In the genomic region with DNA sequence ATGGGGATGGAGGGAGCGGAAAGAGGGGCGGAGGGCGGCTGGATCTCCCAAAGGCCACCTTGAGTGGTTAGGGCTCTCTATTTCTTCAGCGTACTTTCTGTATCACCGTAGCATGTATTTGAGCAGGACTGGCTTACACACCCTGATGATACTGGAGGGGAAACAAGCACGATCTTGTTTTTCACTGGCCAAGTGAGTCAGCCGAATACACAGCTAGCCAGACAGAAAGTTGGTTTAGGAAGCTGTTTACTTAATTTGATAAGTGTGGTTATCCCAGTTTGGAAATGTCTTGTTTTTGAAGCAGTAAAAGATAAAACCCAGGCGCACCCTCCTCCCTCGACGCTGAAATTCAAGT, we compare ENCODE assay signal across 8 cellular contexts. TPM values are rescaled to one million over a fixed set of nuclear protein-coding genes. Genes with fewer than 3 reads are reported as not detected.
DNase-seq lines count a peak whose midpoint lies in the region; ATAC-seq and TF ChIP-seq lines count a peak whose summit lies in the region.

No MANE protein-coding gene starts in this region.

- H3K27ac ChIP-seq in MM.1S (ENCODE audit: low read length), result peak overlapping the region; percentile 26; the same call in 1 of the 2 replicates
- H3K27ac ChIP-seq in left lung, result peak overlapping the region; percentile 92 to 96
- H3K27ac ChIP-seq in stomach smooth muscle (ENCODE audit: low read length), result peak overlapping the region; percentile 89

- no peaks in the 10 kb centered on the region for H3K27me3 ChIP-seq in MM.1S (replicated peaks; ENCODE audit: insufficient read depth, low read length)
- H3K27me3 ChIP-seq in left lung, result no peaks in the 10 kb centered on the region
- no peaks in the 10 kb centered on the region for H3K27me3 ChIP-seq in stomach smooth muscle (ENCODE audit: control insufficient read depth in 1 of 2, insufficient read depth in 2 of 2, low read length in 2 of 2)

- peak overlapping the region; percentile 81 for H2AFZ ChIP-seq in MM.1S (ENCODE audit: low read length)

- H3K4me1 ChIP-seq in MM.1S (ENCODE audit: low read length) (peaks cover 11% of the 10 kb centered on the region), left lung (peaks cover 20 to 59% of the 10 kb centered on the region in 2 donors), stomach smooth muscle (ENCODE audit: control insufficient read depth, insufficient read depth, low read length) (peaks cover 5% of the 10 kb centered on the region)

- no peak for TF ChIP-seq CTCF in MM.1S (IDR thresholded peaks at IDR 0.05; ENCODE audit: low read length)
- TF ChIP-seq CTCF in cardiac fibroblast (IDR thresholded peaks at IDR 0.05; ENCODE audit: low read depth, low read length), result no peak
- TF ChIP-seq CTCF in left lung (IDR thresholded peaks at IDR 0.05), result no peak

- H3K4me2 ChIP-seq in MM.1S (ENCODE audit: low read depth, low read length), result peak overlapping the region; percentile 68

- intact Hi-C loops in Right ventricle myocardium inferior (cut with DNase I) (loop anchor here (5.0 kb wide), 1 partner anchor 49 kb away; a partner anchor contains a TSS), cardiac septum (cut with DNase I) (loop anchor here (2.0 kb wide), 1 partner anchor 49 kb away; a partner anchor contains a TSS), left lung (cut with DNase I) (no loop called here)

- H3K9me3 ChIP-seq in MM.1S (replicated peaks; ENCODE audit: insufficient read depth, low read length) (no peaks in the 10 kb centered on the region), left lung (no peaks in the 10 kb centered on the region), stomach smooth muscle (ENCODE audit: control insufficient read depth in 2 of 2, low read length in 2 of 2) (no peaks in the 10 kb centered on the region)

- H3K36me3 ChIP-seq in MM.1S (replicated peaks; ENCODE audit: insufficient read depth, low read length) (no peaks in the 10 kb centered on the region), left lung (peaks cover 0 to 17% of the 10 kb centered on the region in 2 donors), stomach smooth muscle (ENCODE audit: control insufficient read depth in 2 of 2, insufficient read depth in 2 of 2, low read length in 2 of 2) (no peaks in the 10 kb centered on the region)

- H3K9ac ChIP-seq in MM.1S (ENCODE audit: low read length) (peak overlapping the region; percentile 75), stomach smooth muscle (ENCODE audit: low read length in 2 of 2) (peak overlapping the region; percentile 95 to 97)

- no peaks in the 10 kb centered on the region for H3K9me2 ChIP-seq in MM.1S (replicated peaks; ENCODE audit: insufficient read depth, low read length)

- H4K20me1 ChIP-seq in MM.1S (ENCODE audit: insufficient read depth, low read length), result peaks cover 11% of the 10 kb centered on the region

- peaks cover 5% of the 10 kb centered on the region for H3F3A ChIP-seq in MM.1S (ENCODE audit: insufficient read depth, low read length)

- H3K4me3 ChIP-seq in MM.1S (ENCODE audit: low read length), result peak overlapping the region; percentile 88
- H3K4me3 ChIP-seq in cardiac fibroblast (replicated peaks in 1 of 2; ENCODE audit: low read depth in 2 of 2, low read length in 2 of 2), result peak overlapping the region; percentile 81 to 100
- peak overlapping the region; percentile 84 to 91 for H3K4me3 ChIP-seq in left lung
- peak overlapping the region; percentile 97 to 99 for H3K4me3 ChIP-seq in stomach smooth muscle (ENCODE audit: low read length in 2 of 2)

- DNase-seq in Right ventricle myocardium inferior (ENCODE audit: missing footprints), result no peak
- DNase-seq in cardiac septum (ENCODE audit: low spot score), result no peak
- no peak for DNase-seq in MM.1S
- DNase-seq in cardiac fibroblast (ENCODE audit: low read depth in 2 of 2), result peak; percentile 48 to 65
- DNase-seq in left lung, result no peak
- no peak for DNase-seq in NCI-H1417 treated with DMSO at 0.1 percent for 48 hours (lab: John Stamatoyannopoulos, UW)
- no peak for DNase-seq in SKM-1 treated with dmso at 0.1 percent for 144 hours (lab: John Stamatoyannopoulos, UW; ENCODE audit: unreplicated experiment)

- ATAC-seq in Right ventricle myocardium inferior (peak; percentile 5), left lung (peak; percentile 27)

- H3K79me2 ChIP-seq in MM.1S (ENCODE audit: low read length), result peaks cover 56% of the 10 kb centered on the region

RNA-seq across cellular contexts. Expression of a gene that starts 0.5 kb away (rescaled TPM):
- total RNA-seq in Right ventricle myocardium inferior, result 49.3 TPM
- 68.4 TPM for total RNA-seq in cardiac septum
- total RNA-seq in left lung, result 10 to 100 TPM; 55.3 to 63.0 TPM

RNA-seq across cellular contexts. Expression of a gene that starts 49.7 kb away (rescaled TPM):
- total RNA-seq in Right ventricle myocardium inferior, result 13.0 TPM
- total RNA-seq in cardiac septum, result 18.1 TPM
- 10 to 100 TPM; 37.6 to 37.9 TPM for total RNA-seq in left lung

Comparison
In these comparisons a context has a peak if more than half of its experiments do, and no peak if none do; other contexts are left out.
1. DNase-seq: peak in cardiac fibroblast (2 of 2); none in Right ventricle myocardium inferior (single experiment), cardiac septum (single experiment), MM.1S (single experiment), left lung (0 of 2), NCI-H1417 treated with DMSO at 0.1 percent for 48 hours (single experiment) and SKM-1 treated with dmso at 0.1 percent for 144 hours (single experiment).
2. H3K27ac ChIP-seq: peak in every context shown above with its lines; median percentile 94 in left lung; 89 in stomach smooth muscle; 26 in MM.1S.
3. intact Hi-C loops: an anchor here in Right ventricle myocardium inferior (5.0 kb wide) and cardiac septum (2.0 kb wide); none called in left lung.
4. Peak in every context shown above with its lines, with median percentiles within 50 percentile points of each other: H3K4me3 ChIP-seq.